In genomic region chr21:36113647-36114428, GRCh38 we compare ENCODE assay signal across 1 cellular context.
TF ChIP-seq lines count a peak whose summit lies in the region.

No MANE protein-coding gene starts in this region.

TF ChIP-seq in HepG2, 621 proteins besides CTCF, POLR2A, EP300 and RAD21 (continues in another document):
- TF ChIP-seq AHDC1 (CRISPR knock-in tag; IDR thresholded peaks at IDR 0.05; ENCODE audit: borderline replicate concordance), result peak; percentile 49; the same call in 1 of the 2 replicates
- TF ChIP-seq HNF4A (CRISPR knock-in tag; IDR thresholded peaks at IDR 0.05), result peak; percentile 20; the same call in 1 of the 2 replicates
- TF ChIP-seq PRDM15 (CRISPR knock-in tag; IDR thresholded peaks at IDR 0.05), result no peak
- TF ChIP-seq FOXA1 (IDR thresholded peaks at IDR 0.05), result no peak
- peak; percentile 91 for TF ChIP-seq FOXA1 (CRISPR knock-in tag; IDR thresholded peaks at IDR 0.05)
- 0 out of 2 replicates have a peak, but pooled peaks have one; percentile 32 for TF ChIP-seq SP4 (CRISPR knock-in tag; IDR thresholded peaks at IDR 0.05)
- TF ChIP-seq KAT8 (CRISPR knock-in tag; IDR thresholded peaks at IDR 0.05), result 0 out of 2 replicates have a peak, but pooled peaks have one; percentile 56
- TF ChIP-seq CREB1 (IDR thresholded peaks at IDR 0.05), result no peak
- 0 out of 2 replicates have a peak, but pooled peaks have one; percentile 25 for TF ChIP-seq CREB1 (CRISPR knock-in tag; IDR thresholded peaks at IDR 0.05)
- no peak for TF ChIP-seq ZNF350 (CRISPR knock-in tag; IDR thresholded peaks at IDR 0.05; ENCODE audit: borderline replicate concordance, low read depth)
- TF ChIP-seq NR3C1 (CRISPR knock-in tag; IDR thresholded peaks at IDR 0.05), result no peak
- TF ChIP-seq SOX6 (IDR thresholded peaks at IDR 0.05), result no peak
- TF ChIP-seq SOX6 (CRISPR knock-in tag; IDR thresholded peaks at IDR 0.05), result 0 out of 2 replicates have a peak, but pooled peaks have one; percentile 12
- TF ChIP-seq MTERF4 (CRISPR knock-in tag; IDR thresholded peaks at IDR 0.05), result no peak; the same call in 1 of the 2 replicates
- no peak for TF ChIP-seq KLF13 (CRISPR knock-in tag; IDR thresholded peaks at IDR 0.05)
- TF ChIP-seq ASH2L (IDR thresholded peaks at IDR 0.05; ENCODE audit: insufficient read length, low read depth, low read length), result peak; percentile 7
- TF ChIP-seq ETV5 (CRISPR knock-in tag; IDR thresholded peaks at IDR 0.05; ENCODE audit: borderline replicate concordance), result peak; percentile 63; the same call in 1 of the 2 replicates
- no peak for TF ChIP-seq ZNF589 (CRISPR knock-in tag; conservative IDR thresholded peaks at IDR 0.05)
- peak; percentile 77 for TF ChIP-seq ZEB1 (IDR thresholded peaks at IDR 0.05; ENCODE audit: insufficient replicate concordance, low read depth)
- no peak for TF ChIP-seq THYN1 (CRISPR knock-in tag; IDR thresholded peaks at IDR 0.05; ENCODE audit: borderline replicate concordance, low read depth)
- no peak for TF ChIP-seq IKZF4 (CRISPR knock-in tag; IDR thresholded peaks at IDR 0.05; ENCODE audit: borderline replicate concordance, low read depth, not compliant biosample characterization)
- TF ChIP-seq ZNF501 (CRISPR knock-in tag; IDR thresholded peaks at IDR 0.05), result peak; percentile 65; the same call in 1 of the 2 replicates
- TF ChIP-seq ZNF782 (CRISPR knock-in tag; IDR thresholded peaks at IDR 0.05; ENCODE audit: borderline replicate concordance), result no peak
- TF ChIP-seq ZNF546 (CRISPR knock-in tag; conservative IDR thresholded peaks at IDR 0.05), result no peak
- no peak for TF ChIP-seq GRHL1 (CRISPR knock-in tag; conservative IDR thresholded peaks at IDR 0.05)
- TF ChIP-seq ZNF263 (CRISPR knock-in tag; IDR thresholded peaks at IDR 0.05), result no peak
- TF ChIP-seq ZNF547 (CRISPR knock-in tag; IDR thresholded peaks at IDR 0.05), result no peak
- no peak for TF ChIP-seq ZNF281 (CRISPR knock-in tag; IDR thresholded peaks at IDR 0.05; ENCODE audit: borderline replicate concordance)
- TF ChIP-seq ZNF264 (CRISPR knock-in tag; IDR thresholded peaks at IDR 0.05), result no peak
- TF ChIP-seq TEAD3 (CRISPR knock-in tag; optimal IDR thresholded peaks at IDR 0.05; ENCODE audit: borderline replicate concordance), result no peak
- no peak for TF ChIP-seq ATF7 (IDR thresholded peaks at IDR 0.05)
- no peak for TF ChIP-seq ATF7 (CRISPR knock-in tag; IDR thresholded peaks at IDR 0.05)
- TF ChIP-seq HNRNPLL (IDR thresholded peaks at IDR 0.05; ENCODE audit: low read depth, low read length, poor library complexity, severe bottlenecking), result no peak
- TF ChIP-seq PREB (CRISPR knock-in tag; IDR thresholded peaks at IDR 0.05), result no peak
- TF ChIP-seq ZBTB38 (CRISPR knock-in tag; IDR thresholded peaks at IDR 0.05), result no peak
- TF ChIP-seq ZGPAT (CRISPR knock-in tag; IDR thresholded peaks at IDR 0.05), result no peak
- no peak for TF ChIP-seq ZNF354B (CRISPR knock-in tag; IDR thresholded peaks at IDR 0.05)
- TF ChIP-seq ZNF605 (CRISPR knock-in tag; IDR thresholded peaks at IDR 0.05), result peak; percentile 36; the same call in 1 of the 2 replicates
- TF ChIP-seq ZFY (CRISPR knock-in tag; IDR thresholded peaks at IDR 0.05), result no peak
- TF ChIP-seq ATF4 (CRISPR knock-in tag; IDR thresholded peaks at IDR 0.05), result 0 out of 4 replicates have a peak, but pooled peaks of 1 of the 2 experiments have one; percentile 19
- TF ChIP-seq TBP (CRISPR knock-in tag; IDR thresholded peaks at IDR 0.05), result no peak
- no peak for TF ChIP-seq KAT7 (CRISPR knock-in tag; IDR thresholded peaks at IDR 0.05; ENCODE audit: borderline replicate concordance)
- no peak for TF ChIP-seq SMAD9 (CRISPR knock-in tag; IDR thresholded peaks at IDR 0.05)
- no peak for TF ChIP-seq ZNF709 (CRISPR knock-in tag; IDR thresholded peaks at IDR 0.05)
- TF ChIP-seq FOXK1 (CRISPR knock-in tag; IDR thresholded peaks at IDR 0.05; ENCODE audit: borderline replicate concordance, low read depth), result peak; percentile 89; the same call in 1 of the 2 replicates
- no peak for TF ChIP-seq ZMAT3 (CRISPR knock-in tag; conservative IDR thresholded peaks at IDR 0.05)
- no peak for TF ChIP-seq ZNF143 (CRISPR knock-in tag; IDR thresholded peaks at IDR 0.05)
- TF ChIP-seq GABPA (IDR thresholded peaks at IDR 0.05; ENCODE audit: low read depth, low read length), result peak; percentile 48
- peak; percentile 86 for TF ChIP-seq GABPA (CRISPR knock-in tag; IDR thresholded peaks at IDR 0.05; ENCODE audit: low read depth)
